Comparison of ENCODE assay signal across 1 cellular context in genomic region chr7:152025077-152025936, GRCh38.
TF ChIP-seq lines count a peak whose summit lies in the region.

GALNT11 (plus strand) TSS chr7:152025674; CDS start chr7:152094228, 68,554 bp downstream.

TF ChIP-seq in HepG2, 621 proteins besides CTCF, POLR2A, EP300 and RAD21 (continued from another document and continues in another):
- TF ChIP-seq NPAS2 (CRISPR knock-in tag; IDR thresholded peaks at IDR 0.05; ENCODE audit: borderline replicate concordance) (no peak), SALL1 (CRISPR knock-in tag; IDR thresholded peaks at IDR 0.05) (peak; percentile 50; the same call in 1 of the 2 replicates), ZNF18 (CRISPR knock-in tag; IDR thresholded peaks at IDR 0.05; ENCODE audit: insufficient replicate concordance) (no peak), SOX6 (IDR thresholded peaks at IDR 0.05) (no peak), SOX6 (CRISPR knock-in tag; IDR thresholded peaks at IDR 0.05) (no peak), CBFB (CRISPR knock-in tag; IDR thresholded peaks at IDR 0.05) (0 out of 2 replicates have a peak, but pooled peaks have one; percentile 15), ZFP91 (CRISPR knock-in tag; IDR thresholded peaks at IDR 0.05; ENCODE audit: borderline replicate concordance) (no peak), HNRNPK (IDR thresholded peaks at IDR 0.05; ENCODE audit: low read depth, low read length, poor library complexity, severe bottlenecking) (no peak), ZNF781 (CRISPR knock-in tag; IDR thresholded peaks at IDR 0.05; ENCODE audit: borderline replicate concordance, not compliant biosample characterization) (no peak), PHF21A (CRISPR knock-in tag; IDR thresholded peaks at IDR 0.05) (no peak), ZBTB26 (CRISPR knock-in tag; IDR thresholded peaks at IDR 0.05; ENCODE audit: borderline replicate concordance) (no peak), ZNF7 (CRISPR knock-in tag; IDR thresholded peaks at IDR 0.05) (no peak), BCL3 (CRISPR knock-in tag; IDR thresholded peaks at IDR 0.05) (no peak), FOXP1 (IDR thresholded peaks at IDR 0.05) (no peak), FOXP1 (CRISPR knock-in tag; IDR thresholded peaks at IDR 0.05) (no peak), ZSCAN25 (CRISPR knock-in tag; IDR thresholded peaks at IDR 0.05) (no peak), ZNF430 (CRISPR knock-in tag; IDR thresholded peaks at IDR 0.05) (no peak), ZNF564 (CRISPR knock-in tag; IDR thresholded peaks at IDR 0.05) (peak; percentile 42; the same call in 1 of the 2 replicates), ZFYVE20 (CRISPR knock-in tag; IDR thresholded peaks at IDR 0.05; ENCODE audit: borderline replicate concordance, low read depth) (peak; percentile 83; the same call in 1 of the 2 replicates), KDM3A (CRISPR knock-in tag; IDR thresholded peaks at IDR 0.05; ENCODE audit: low read depth) (no peak), ZNF142 (CRISPR knock-in tag; IDR thresholded peaks at IDR 0.05) (no peak), SIN3B (IDR thresholded peaks at IDR 0.05; ENCODE audit: low read length) (no peak), HNF1A (IDR thresholded peaks at IDR 0.05; ENCODE audit: low read depth) (no peak), HNF1A (CRISPR knock-in tag; IDR thresholded peaks at IDR 0.05; ENCODE audit: borderline replicate concordance) (no peak), ZBTB14 (CRISPR knock-in tag; IDR thresholded peaks at IDR 0.05) (peak; percentile 45; the same call in 1 of the 2 replicates), ZNF720 (CRISPR knock-in tag; IDR thresholded peaks at IDR 0.05) (no peak), TBX2 (CRISPR knock-in tag; IDR thresholded peaks at IDR 0.05; ENCODE audit: borderline replicate concordance) (peak; percentile 13; the same call in 1 of the 2 replicates), GATAD1 (CRISPR knock-in tag; IDR thresholded peaks at IDR 0.05) (no peak), THYN1 (CRISPR knock-in tag; IDR thresholded peaks at IDR 0.05; ENCODE audit: borderline replicate concordance, low read depth) (no peak), ZNF569 (CRISPR knock-in tag; IDR thresholded peaks at IDR 0.05; ENCODE audit: borderline replicate concordance) (no peak), ZNF672 (CRISPR knock-in tag; IDR thresholded peaks at IDR 0.05) (no peak), ZKSCAN8 (CRISPR knock-in tag; IDR thresholded peaks at IDR 0.05; ENCODE audit: borderline replicate concordance) (no peak), SP5 (CRISPR knock-in tag; IDR thresholded peaks at IDR 0.05; ENCODE audit: borderline replicate concordance, low read depth) (no peak), ZNF737 (CRISPR knock-in tag; IDR thresholded peaks at IDR 0.05; ENCODE audit: borderline replicate concordance) (no peak), ZNF589 (CRISPR knock-in tag; conservative IDR thresholded peaks at IDR 0.05) (no peak), ZNF280B (CRISPR knock-in tag; IDR thresholded peaks at IDR 0.05; ENCODE audit: borderline replicate concordance) (no peak), DNMT1 (CRISPR knock-in tag; IDR thresholded peaks at IDR 0.05) (peak; percentile 79; the same call in 1 of the 2 replicates), ZNF792 (CRISPR knock-in tag; IDR thresholded peaks at IDR 0.05) (no peak; the same call in 1 of the 2 replicates), MIXL1 (CRISPR knock-in tag; IDR thresholded peaks at IDR 0.05) (no peak), ETS1 (CRISPR knock-in tag; IDR thresholded peaks at IDR 0.05) (no peak), ARID2 (CRISPR knock-in tag; IDR thresholded peaks at IDR 0.05; ENCODE audit: borderline replicate concordance) (no peak; the same call in 1 of the 2 replicates), DBP (CRISPR knock-in tag; IDR thresholded peaks at IDR 0.05; ENCODE audit: not compliant biosample characterization) (no peak)
